Comparison of ENCODE assay signal across 13 cellular contexts in the genomic region with DNA sequence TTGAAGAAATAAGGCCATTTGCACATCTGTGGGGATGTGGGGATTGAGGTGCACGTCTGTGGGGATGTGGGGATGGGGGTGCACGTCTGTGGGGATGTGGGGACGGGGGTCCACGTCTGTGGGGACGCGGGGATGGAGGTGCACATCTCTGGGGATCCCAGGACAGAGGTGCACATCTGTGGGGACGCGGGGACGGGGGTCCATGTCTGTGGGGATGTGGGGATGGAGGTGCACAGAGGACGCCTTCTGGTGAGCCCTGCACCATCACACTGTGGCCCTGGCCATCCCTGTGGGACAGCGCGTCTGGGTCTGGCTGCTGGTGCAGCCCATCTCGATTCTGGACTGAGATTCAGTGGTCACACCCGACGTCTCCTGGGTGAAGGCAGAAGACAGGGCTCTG.
"Had no signal": no experiment of that assay in that cellular context is flagged by ENCODE, and none has a peak within 500 bp of the region (broad histone marks: within the 10 kb centered on the region; RNA-seq: fewer than 3 reads in every experiment).

No MANE protein-coding gene starts in this region.

- H3K4me3 Mint-ChIP-seq: activated naive CD4-positive, alpha-beta T cell treated with anti-CD3 and anti-CD28 coated beads, Interleukin-2, amount 50 U/mL, for 24 hours; dendritic cell treated with granulocyte-macrophage colony-stimulating factor and Interleukin-4, amounts not matched to agents 40 ng/mL and 50 ng/mL, for 4 days; nephron had no signal

- H3K27me3 Mint-ChIP-seq: activated naive CD4-positive, alpha-beta T cell treated with anti-CD3 and anti-CD28 coated beads, Interleukin-2, amount 50 U/mL, for 24 hours had no signal

- H3K27me3 ChIP-seq: body of pancreas, hepatocyte, stomach had no signal

- H3K9me3 ChIP-seq: body of pancreas, stomach had no signal

- H3K9me3 Mint-ChIP-seq: activated naive CD4-positive, alpha-beta T cell treated with anti-CD3 and anti-CD28 coated beads, Interleukin-2, amount 50 U/mL, for 24 hours; dendritic cell treated with granulocyte-macrophage colony-stimulating factor and Interleukin-4, amounts not matched to agents 40 ng/mL and 50 ng/mL, for 4 days; nephron had no signal

- H3K27ac ChIP-seq: body of pancreas, hepatocyte, stomach had no signal

- DNase-seq: activated CD4-positive, alpha-beta T cell treated with anti-CD3 and anti-CD28 coated beads for 1 hour; activated CD8-positive, alpha-beta memory T cell treated with anti-CD3 and anti-CD28 coated beads for 24 hours; activated effector memory CD4-positive, alpha-beta T cell treated with Interleukin-2 at 50 U/mL for 16 hours; body of pancreas; central memory CD4-positive, alpha-beta T cell; stimulated activated CD4-positive, alpha-beta T cell treated with anti-CD3 and anti-CD28 coated beads, Interleukin-4, amount 100 ng/mL, for 4 hours; stomach; SW 1271; T-helper 9 cell had no signal

- ATAC-seq: body of pancreas had no signal

- H3K27ac Mint-ChIP-seq: dendritic cell treated with granulocyte-macrophage colony-stimulating factor and Interleukin-4, amounts not matched to agents 40 ng/mL and 50 ng/mL, for 4 days; nephron had no signal

- H3K4me1 ChIP-seq: body of pancreas had no signal

- H3K4me3 ChIP-seq: body of pancreas, hepatocyte, stomach had no signal
